9 cellular contexts compared by ENCODE assay signal in genomic region chr11:83158474-83158786, GRCh38. TPM values are rescaled to one million over a fixed set of nuclear protein-coding genes. Genes with fewer than 3 reads are reported as not detected.
A peak's percentile ranks its signal among the peaks of the same experiment; 100 is the strongest.
DNase-seq lines count a peak whose midpoint lies in the region; ATAC-seq, FAIRE-seq and TF ChIP-seq lines count a peak whose summit lies in the region.
"Had no signal": no experiment of that assay in that cellular context is flagged by ENCODE, and none has a peak within 500 bp of the region (broad histone marks: within the 10 kb centered on the region; RNA-seq: fewer than 3 reads in every experiment).

No MANE protein-coding gene starts in this region.

- peak overlapping the region; percentile 94 to 100 (median 99) for H3K27ac ChIP-seq in heart left ventricle
- peak overlapping the region; percentile 99 for H3K27ac ChIP-seq in vagina

- H3K4me3 ChIP-seq in heart left ventricle, result peak overlapping the region; percentile 76 to 98 (median 87)
- H3K4me3 ChIP-seq in bronchial epithelial cell (ENCODE audit: low read depth, low read length), result peak overlapping the region; percentile 98
- peak overlapping the region; percentile 97 for H3K4me3 ChIP-seq in mononuclear cell (ENCODE audit: low read length)
- H3K4me3 ChIP-seq in vagina, result peak overlapping the region; percentile 92 to 93

- TF ChIP-seq POLR2A in heart left ventricle (IDR thresholded peaks at IDR 0.05), result no peak
- no peak for TF ChIP-seq POLR2A in vagina (IDR thresholded peaks at IDR 0.05)

- no peak for FAIRE-seq in bronchial epithelial cell (lab: Jason Lieb, UNC)
- FAIRE-seq: endometrium had no signal

- peaks cover 2 to 52% (median 39%) of the 10 kb centered on the region in 12 donors for H3K4me1 ChIP-seq in heart left ventricle
- peaks cover 39% of the 10 kb centered on the region for H3K4me1 ChIP-seq in mononuclear cell (ENCODE audit: insufficient read depth, low read length)
- H3K4me1 ChIP-seq in vagina, result peaks cover 47% of the 10 kb centered on the region

- intact Hi-C loops in heart left ventricle (cut with DNase I) (loop anchor here (2.0 to 10.0 kb wide), 12 partner anchors 34 to 256 kb away; partner anchors contain the start of genes ANKRD42 (in 7 of the 10), DDIAS (in 4 of the 10), PRCP (in 4 of the 10) and RAB30 (in 4 of the 10)), left ventricle myocardium superior (cut with micrococcal nuclease) (loop anchor here (5.0 kb wide), 1 partner anchor 256 kb away; the partner anchor contains the start of genes DDIAS and PRCP), vagina (cut with DNase I) (no loop called here)

- H3K9me3 ChIP-seq in heart left ventricle (no peaks in the 10 kb centered on the region), mononuclear cell (ENCODE audit: low read depth, low read length) (no peaks in the 10 kb centered on the region), vagina (no peaks in the 10 kb centered on the region)

- TF ChIP-seq CTCF in heart left ventricle (IDR thresholded peaks at IDR 0.05) (no peak), bronchial epithelial cell (IDR thresholded peaks at IDR 0.05; ENCODE audit: insufficient read depth, low read length, severe bottlenecking) (no peak), vagina (IDR thresholded peaks at IDR 0.05) (no peak), GM10266 (IDR thresholded peaks at IDR 0.05; ENCODE audit: control insufficient read depth, insufficient read depth, low read depth, missing control alignments) (no peak)

- 0 to 1% (median 0%) methylated on average over 4 of the region's 4 CpGs for WGBS in heart left ventricle, 4 donors

- H3K27me3 ChIP-seq in heart left ventricle (no peaks in the 10 kb centered on the region), bronchial epithelial cell (ENCODE audit: control insufficient read depth, insufficient read depth, low read length) (no peaks in the 10 kb centered on the region), mononuclear cell (ENCODE audit: insufficient read depth, low read length) (no peaks in the 10 kb centered on the region), vagina (no peaks in the 10 kb centered on the region)

- ATAC-seq in heart left ventricle, result no peak
- ATAC-seq in left ventricle myocardium superior, result no peak
- ATAC-seq in HG02623 (IDR thresholded peaks at IDR 0.05; ENCODE audit: unreplicated experiment), result no peak

- H3K36me3 ChIP-seq in heart left ventricle (peaks cover 0 to 30% (median 6%) of the 10 kb centered on the region in 9 donors), bronchial epithelial cell (ENCODE audit: control insufficient read depth, insufficient read depth, low read length) (peaks cover 5% of the 10 kb centered on the region), vagina (no peaks in the 10 kb centered on the region)

- DNase-seq in heart left ventricle (no peak), left ventricle myocardium superior (no peak), bronchial epithelial cell (ENCODE audit: low read depth) (no peak), vagina (ENCODE audit: extremely low spot score in 2 of 2) (no peak), NCI-H2081 (lab: John Stamatoyannopoulos, UW) (no peak), GM10266 (ENCODE audit: extremely low spot score) (no peak)

RNA-seq across cellular contexts. Expression of gene PCF11, which starts 1.5 kb away (rescaled TPM):
- 10 to 100 TPM; 20.0 to 35.7 (median 27.6) TPM for total RNA-seq in heart left ventricle
- 10 to 100 TPM; 15.2 to 17.2 TPM for polyA plus RNA-seq in heart left ventricle
- 27.7 TPM for total RNA-seq in left ventricle myocardium superior
- 26.1 and 41.0 TPM in 2 replicates for total RNA-seq in bronchial epithelial cell
- total RNA-seq in mononuclear cell, result 167 TPM
- total RNA-seq in vagina, result 102 TPM

RNA-seq across cellular contexts. Expression of gene ANKRD42, which starts 35.1 kb away (rescaled TPM):
- total RNA-seq in heart left ventricle (1 to 10 TPM; 3.7 to 9.1 (median 6.0) TPM), left ventricle myocardium superior (4.3 TPM), bronchial epithelial cell (4.7 and 8.3 TPM in 2 replicates), mononuclear cell (5.8 TPM), vagina (10.3 TPM)
- polyA plus RNA-seq in heart left ventricle, result 1 to 10 TPM; 2.0 to 6.3 TPM
